Comparison of ENCODE assay signal across 11 cellular contexts in genomic region chr1:223022641-223023473, GRCh38.
A peak's percentile ranks its signal among the peaks of the same experiment; 100 is the strongest.
DNase-seq lines count a peak whose midpoint lies in the region; ATAC-seq, FAIRE-seq and TF ChIP-seq lines count a peak whose summit lies in the region.
"Had no signal": no experiment of that assay in that cellular context is flagged by ENCODE, and none has a peak within 500 bp of the region (broad histone marks: within the 10 kb centered on the region; RNA-seq: fewer than 3 reads in every experiment).

No MANE protein-coding gene starts in this region.

- H3K27ac Mint-ChIP-seq in glutamatergic neuron (ENCODE audit: unreplicated experiment) (peak overlapping the region; percentile 28), T-helper 17 cell (no peak overlapping the region)
- H3K27ac Mint-ChIP-seq: CD4-positive, alpha-beta memory T cell had no signal

- DNase-seq in DMS79 treated with DMSO at 0.1 percent for 48 hours (lab: John Stamatoyannopoulos, UW), result peak; percentile 36
- peak; percentile 81 for DNase-seq in NCI-H345 (lab: John Stamatoyannopoulos, UW)
- peak; percentile 33 for DNase-seq in glutamatergic neuron
- no peak for DNase-seq in epidermal melanocyte (ENCODE audit: insufficient read length, low spot score)
- DNase-seq in GM12892 (ENCODE audit: insufficient read length), result no peak
- DNase-seq in SIG-M5 treated with dmso at 0.1 percent for 504 hours (lab: John Stamatoyannopoulos, UW; ENCODE audit: unreplicated experiment), result no peak
- no peak for DNase-seq in T-helper 17 cell
- DNase-seq: activated naive CD4-positive, alpha-beta T cell; CD4-positive, alpha-beta memory T cell; hippocampal formation had no signal

- TF ChIP-seq POLR2A in GM12892 (IDR thresholded peaks at IDR 0.05; ENCODE audit: low read depth, low read length), result no peak

- H3K4me1 Mint-ChIP-seq in glutamatergic neuron (ENCODE audit: low read depth, unreplicated experiment), result peaks cover 12% of the 10 kb centered on the region
- H3K4me1 Mint-ChIP-seq in T-helper 17 cell, result peaks cover 3% of the 10 kb centered on the region
- H3K4me1 Mint-ChIP-seq: CD4-positive, alpha-beta memory T cell had no signal

- peaks cover 6% of the 10 kb centered on the region for H3K9me3 Mint-ChIP-seq in glutamatergic neuron (ENCODE audit: unreplicated experiment)

- no peak for FAIRE-seq in GM12892 (lab: Jason Lieb, UNC)

- H3K27me3 Mint-ChIP-seq in glutamatergic neuron (ENCODE audit: unreplicated experiment) (peaks cover 5% of the 10 kb centered on the region), T-helper 17 cell (no peaks in the 10 kb centered on the region)
- H3K27me3 Mint-ChIP-seq: CD4-positive, alpha-beta memory T cell had no signal

- peak overlapping the region; percentile 31 for H2AFZ ChIP-seq in neuron (ENCODE audit: low read depth, low read length)

- H3K36me3 Mint-ChIP-seq in glutamatergic neuron (ENCODE audit: unreplicated experiment) (no peaks in the 10 kb centered on the region), T-helper 17 cell (ENCODE audit: low read depth) (peaks cover 2% of the 10 kb centered on the region)
- H3K36me3 Mint-ChIP-seq: CD4-positive, alpha-beta memory T cell had no signal

- no peak for TF ChIP-seq CTCF in glutamatergic neuron (IDR thresholded peaks at IDR 0.05; ENCODE audit: partially characterized antibody, unreplicated experiment)

- H3K36me3 ChIP-seq in neuron (ENCODE audit: insufficient read depth, low read length), result no peaks in the 10 kb centered on the region

- H3K4me3 ChIP-seq in neuron (ENCODE audit: low read length), result no peak overlapping the region

- ATAC-seq in T-helper 17 cell, result no peak

- peaks cover 10% of the 10 kb centered on the region for H3K4me1 ChIP-seq in neuron (ENCODE audit: insufficient read depth, low read length)

- no peak overlapping the region for H3K4me3 Mint-ChIP-seq in glutamatergic neuron (ENCODE audit: unreplicated experiment)
- H3K4me3 Mint-ChIP-seq in T-helper 17 cell, result no peak overlapping the region
- H3K4me3 Mint-ChIP-seq: CD4-positive, alpha-beta memory T cell had no signal

- H3K9me3 ChIP-seq in neuron (ENCODE audit: low read length) (no peaks in the 10 kb centered on the region), T-helper 17 cell (ENCODE audit: control insufficient read depth, low read length, poor library complexity, severe bottlenecking) (no peaks in the 10 kb centered on the region)

- no peaks in the 10 kb centered on the region for H3K27me3 ChIP-seq in neuron (ENCODE audit: insufficient read depth, low read length)

Comparison
In these comparisons a context has a peak if more than half of its experiments do, and no peak if none do; other contexts are left out.
1. DNase-seq: peak in DMS79 treated with DMSO at 0.1 percent for 48 hours (single experiment), NCI-H345 (single experiment) and glutamatergic neuron (single experiment); none in epidermal melanocyte (single experiment), GM12892 (single experiment), SIG-M5 treated with dmso at 0.1 percent for 504 hours (single experiment) and T-helper 17 cell (0 of 3).